Comparison of ENCODE assay signal across 1 cellular context in genomic region chr12:1287446-1287975, GRCh38.
TF ChIP-seq lines count a peak whose summit lies in the region.

No MANE protein-coding gene starts in this region.

TF ChIP-seq in GM23338, 12 proteins besides CTCF, POLR2A, EP300 and RAD21 (continued from another document):
- TF ChIP-seq, protein P1, sequence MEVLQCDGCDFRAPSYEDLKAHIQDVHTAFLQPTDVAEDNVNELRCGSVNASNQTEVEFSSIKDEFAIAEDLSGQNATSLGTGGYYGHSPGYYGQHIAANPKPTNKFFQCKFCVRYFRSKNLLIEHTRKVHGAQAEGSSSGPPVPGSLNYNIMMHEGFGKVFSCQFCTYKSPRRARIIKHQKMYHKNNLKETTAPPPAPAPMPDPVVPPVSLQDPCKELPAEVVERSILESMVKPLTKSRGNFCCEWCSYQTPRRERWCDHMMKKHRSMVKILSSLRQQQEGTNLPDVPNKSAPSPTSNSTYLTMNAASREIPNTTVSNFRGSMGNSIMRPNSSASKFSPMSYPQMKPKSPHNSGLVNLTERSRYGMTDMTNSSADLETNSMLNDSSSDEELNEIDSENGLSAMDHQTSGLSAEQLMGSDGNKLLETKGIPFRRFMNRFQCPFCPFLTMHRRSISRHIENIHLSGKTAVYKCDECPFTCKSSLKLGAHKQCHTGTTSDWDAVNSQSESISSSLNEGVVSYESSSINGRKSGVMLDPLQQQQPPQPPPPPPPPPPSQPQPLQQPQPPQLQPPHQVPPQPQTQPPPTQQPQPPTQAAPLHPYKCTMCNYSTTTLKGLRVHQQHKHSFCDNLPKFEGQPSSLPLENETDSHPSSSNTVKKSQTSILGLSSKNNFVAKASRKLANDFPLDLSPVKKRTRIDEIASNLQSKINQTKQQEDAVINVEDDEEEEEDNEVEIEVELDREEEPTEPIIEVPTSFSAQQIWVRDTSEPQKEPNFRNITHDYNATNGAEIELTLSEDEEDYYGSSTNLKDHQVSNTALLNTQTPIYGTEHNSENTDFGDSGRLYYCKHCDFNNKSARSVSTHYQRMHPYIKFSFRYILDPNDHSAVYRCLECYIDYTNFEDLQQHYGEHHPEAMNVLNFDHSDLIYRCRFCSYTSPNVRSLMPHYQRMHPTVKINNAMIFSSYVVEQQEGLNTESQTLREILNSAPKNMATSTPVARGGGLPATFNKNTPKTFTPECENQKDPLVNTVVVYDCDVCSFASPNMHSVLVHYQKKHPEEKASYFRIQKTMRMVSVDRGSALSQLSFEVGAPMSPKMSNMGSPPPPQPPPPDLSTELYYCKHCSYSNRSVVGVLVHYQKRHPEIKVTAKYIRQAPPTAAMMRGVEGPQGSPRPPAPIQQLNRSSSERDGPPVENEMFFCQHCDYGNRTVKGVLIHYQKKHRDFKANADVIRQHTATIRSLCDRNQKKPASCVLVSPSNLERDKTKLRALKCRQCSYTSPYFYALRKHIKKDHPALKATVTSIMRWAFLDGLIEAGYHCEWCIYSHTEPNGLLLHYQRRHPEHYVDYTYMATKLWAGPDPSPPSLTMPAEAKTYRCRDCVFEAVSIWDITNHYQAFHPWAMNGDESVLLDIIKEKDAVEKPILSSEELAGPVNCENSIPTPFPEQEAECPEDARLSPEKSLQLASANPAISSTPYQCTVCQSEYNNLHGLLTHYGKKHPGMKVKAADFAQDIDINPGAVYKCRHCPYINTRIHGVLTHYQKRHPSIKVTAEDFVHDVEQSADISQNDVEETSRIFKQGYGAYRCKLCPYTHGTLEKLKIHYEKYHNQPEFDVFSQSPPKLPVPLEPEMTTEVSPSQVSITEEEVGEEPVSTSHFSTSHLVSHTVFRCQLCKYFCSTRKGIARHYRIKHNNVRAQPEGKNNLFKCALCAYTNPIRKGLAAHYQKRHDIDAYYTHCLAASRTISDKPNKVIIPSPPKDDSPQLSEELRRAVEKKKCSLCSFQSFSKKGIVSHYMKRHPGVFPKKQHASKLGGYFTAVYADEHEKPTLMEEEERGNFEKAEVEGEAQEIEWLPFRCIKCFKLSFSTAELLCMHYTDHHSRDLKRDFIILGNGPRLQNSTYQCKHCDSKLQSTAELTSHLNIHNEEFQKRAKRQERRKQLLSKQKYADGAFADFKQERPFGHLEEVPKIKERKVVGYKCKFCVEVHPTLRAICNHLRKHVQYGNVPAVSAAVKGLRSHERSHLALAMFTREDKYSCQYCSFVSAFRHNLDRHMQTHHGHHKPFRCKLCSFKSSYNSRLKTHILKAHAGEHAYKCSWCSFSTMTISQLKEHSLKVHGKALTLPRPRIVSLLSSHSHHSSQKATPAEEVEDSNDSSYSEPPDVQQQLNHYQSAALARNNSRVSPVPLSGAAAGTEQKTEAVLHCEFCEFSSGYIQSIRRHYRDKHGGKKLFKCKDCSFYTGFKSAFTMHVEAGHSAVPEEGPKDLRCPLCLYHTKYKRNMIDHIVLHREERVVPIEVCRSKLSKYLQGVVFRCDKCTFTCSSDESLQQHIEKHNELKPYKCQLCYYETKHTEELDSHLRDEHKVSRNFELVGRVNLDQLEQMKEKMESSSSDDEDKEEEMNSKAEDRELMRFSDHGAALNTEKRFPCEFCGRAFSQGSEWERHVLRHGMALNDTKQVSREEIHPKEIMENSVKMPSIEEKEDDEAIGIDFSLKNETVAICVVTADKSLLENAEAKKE (CRISPR knock-in tag; IDR thresholded peaks at IDR 0.05), result no peak
- no peak for TF ChIP-seq EZH2 (IDR thresholded peaks at IDR 0.05; ENCODE audit: low read depth, unreplicated experiment)
- no peak for TF ChIP-seq JUNB (IDR thresholded peaks at IDR 0.05; ENCODE audit: unreplicated experiment)
- no peak for TF ChIP-seq ZNF331 (CRISPR knock-in tag; IDR thresholded peaks at IDR 0.05; ENCODE audit: low read depth)
